ENCODE assay signal across 9 cellular contexts in genomic region chr15:101499863-101500713, GRCh38. TPM values are rescaled to one million over a fixed set of nuclear protein-coding genes. Genes with fewer than 3 reads are reported as not detected.
DNase-seq lines count a peak whose midpoint lies in the region; ATAC-seq and TF ChIP-seq lines count a peak whose summit lies in the region.
"Had no signal": no experiment of that assay in that cellular context is flagged by ENCODE, and none has a peak within 500 bp of the region (broad histone marks: within the 10 kb centered on the region; RNA-seq: fewer than 3 reads in every experiment).

No MANE protein-coding gene starts in this region.

- ATAC-seq in GM21737 (IDR thresholded peaks at IDR 0.05; ENCODE audit: unreplicated experiment) (peak; percentile 60), esophagus mucosa (peak; percentile 62)
- no peak for ATAC-seq in naive thymus-derived CD8-positive, alpha-beta T cell
- ATAC-seq: HCT116 had no signal

- CTCF ChIA-PET in GM10248 (lab: Yijun Ruan, JAX) = interaction anchor here (1.5 to 2.3 kb wide), 2 partner anchors 11 to 180 kb away, joined by 3 to 13 read pairs; no protein-coding TSS in a partner anchor

- peak; percentile 30 for DNase-seq in GM10248 (ENCODE audit: extremely low spot score)
- peak; percentile 59 for DNase-seq in NCI-H1092 treated with DMSO at 0.1 percent for 48 hours (lab: John Stamatoyannopoulos, UW)
- peak; percentile 62 for DNase-seq in superior temporal gyrus (ENCODE audit: extremely low spot score)
- DNase-seq in effector CD8-positive, alpha-beta T cell (lab: John Stamatoyannopoulos, UW) = no peak
- DNase-seq in naive thymus-derived CD8-positive, alpha-beta T cell = no peak
- DNase-seq in pons (ENCODE audit: low spot score) = no peak

- H3K4me3 Mint-ChIP-seq in naive thymus-derived CD8-positive, alpha-beta T cell = peak overlapping the region in 1 of 10 donors; percentile 5

- peaks cover 23 to 59% (median 38%) of the 10 kb centered on the region in 5 donors for H3K27me3 Mint-ChIP-seq in naive thymus-derived CD8-positive, alpha-beta T cell

- H3K4me1 Mint-ChIP-seq in naive thymus-derived CD8-positive, alpha-beta T cell = peaks cover 16 to 33% (median 20%) of the 10 kb centered on the region in 4 donors

- no peak for TF ChIP-seq CTCF in GM10248 (IDR thresholded peaks at IDR 0.05; ENCODE audit: control extremely low read depth, extremely low read depth, low read depth, missing control alignments)

- H3K36me3 Mint-ChIP-seq in naive thymus-derived CD8-positive, alpha-beta T cell = peaks cover 0 to 2% (median 0%) of the 10 kb centered on the region in 3 donors

- POLR2A ChIA-PET in GM10248 (lab: Yijun Ruan, JAX) = no interaction called here
- POLR2A ChIA-PET in naive thymus-derived CD8-positive, alpha-beta T cell (lab: Charles Lee) = no interaction called here

- H3K9me3 Mint-ChIP-seq in naive thymus-derived CD8-positive, alpha-beta T cell = no peaks in the 10 kb centered on the region

- H3K27ac Mint-ChIP-seq in naive thymus-derived CD8-positive, alpha-beta T cell = peak overlapping the region in 3 of 10 donors; percentile 9 to 29 (median 27)

RNA-seq across cellular contexts. Expression of gene PCSK6, which starts 10.6 kb away (rescaled TPM):
- total RNA-seq in esophagus mucosa = 6.7 TPM
- total RNA-seq in naive thymus-derived CD8-positive, alpha-beta T cell = 1 to 10 TPM; 2.9 to 6.7 TPM
- 1 to 10 TPM in 1 of 3 donors, under 1 TPM in 2; 0.04 to 1.3 (median 0.66) TPM for polyA plus RNA-seq in naive thymus-derived CD8-positive, alpha-beta T cell

Comparison
In these comparisons a context has a peak if more than half of its experiments do, and no peak if none do; other contexts are left out.
1. DNase-seq: peak in GM10248 (single experiment), NCI-H1092 treated with DMSO at 0.1 percent for 48 hours (single experiment) and superior temporal gyrus (single experiment); none in effector CD8-positive, alpha-beta T cell (single experiment), naive thymus-derived CD8-positive, alpha-beta T cell (0 of 10) and pons (single experiment).
2. ATAC-seq: peak in GM21737 (single experiment) and esophagus mucosa (single experiment); none in naive thymus-derived CD8-positive, alpha-beta T cell (0 of 2).